15 cellular contexts compared by ENCODE assay signal in genomic region chr3:169607909-169608308, GRCh38.
"Had no signal": no experiment of that assay in that cellular context is flagged by ENCODE, and none has a peak within 500 bp of the region (broad histone marks: within the 10 kb centered on the region; RNA-seq: fewer than 3 reads in every experiment).

No MANE protein-coding gene starts in this region.

- DNase-seq: activated CD4-positive, alpha-beta T cell treated with anti-CD3 and anti-CD28 coated beads, Interleukin-2, amount 10 ng/mL, durations not matched to agents 24 days and 14 days; activated CD4-positive, CD25-positive, alpha-beta regulatory T cell; activated CD8-positive, alpha-beta memory T cell treated with anti-CD3 and anti-CD28 coated beads, Interleukin-2, amount 50 U/mL, for 48 hours; activated CD8-positive, alpha-beta T cell treated with anti-CD3 and anti-CD28 coated beads, Interleukin-2, amount 10 ng/mL, durations not matched to agents 7 days and 5 days; activated naive CD8-positive, alpha-beta T cell treated with anti-CD3 and anti-CD28 coated beads for 36 hours; effector memory CD4-positive, alpha-beta T cell; foreskin fibroblast; hippocampal formation; kidney; left ventricle myocardium superior; mucosa of descending colon; naive thymus-derived CD4-positive, alpha-beta T cell; posterior cingulate gyrus; stimulated activated CD4-positive, alpha-beta T cell treated with anti-CD3 and anti-CD28 coated beads, Interleukin-15, amount 100 ng/mL, for 24 hours; stimulated activated CD4-positive, alpha-beta T cell treated with anti-CD3 and anti-CD28 coated beads, Interleukin-4, amount 100 ng/mL, for 1 hour had no signal
